Comparison of ENCODE assay signal across 20 cellular contexts in genomic region chr5:110884005-110884404, GRCh38.
"Had no signal": no experiment of that assay in that cellular context is flagged by ENCODE, and none has a peak within 500 bp of the region (broad histone marks: within the 10 kb centered on the region; RNA-seq: fewer than 3 reads in every experiment).

No MANE protein-coding gene starts in this region.

- H3K36me3 ChIP-seq: esophagus squamous epithelium, pancreas, thyroid gland had no signal

- H3K4me1 ChIP-seq: pancreas, thyroid gland had no signal

- H3K4me3 ChIP-seq: coronary artery, esophagus squamous epithelium, mucosa of descending colon, pancreas, thyroid gland had no signal

- ATAC-seq: activated naive CD8-positive, alpha-beta T cell treated with anti-CD3 and anti-CD28 coated beads, Interleukin-2, amount 50 U/mL, for 24 hours; activated T-helper 17 cell treated with anti-CD3 and anti-CD28 coated beads, Interleukin-2, amount 50 U/mL, for 72 hours; left lobe of liver; mucosa of descending colon; naive thymus-derived CD4-positive, alpha-beta T cell; pancreas; stimulated activated naive B cell treated with anti-CD40 and anti-IgM and Interleukin-4, amounts not matched to agents 10 μg/mL and 1 μg/mL and 100 μg/mL, for 72 hours had no signal

- H3K4me3 Mint-ChIP-seq: activated naive CD8-positive, alpha-beta T cell treated with anti-CD3 and anti-CD28 coated beads, Interleukin-2, amount 50 U/mL, for 24 hours; activated T-helper 17 cell treated with anti-CD3 and anti-CD28 coated beads, Interleukin-2, amount 50 U/mL, for 72 hours; memory B cell; naive thymus-derived CD4-positive, alpha-beta T cell; stimulated activated naive B cell treated with anti-CD40 and anti-IgM and Interleukin-4, amounts not matched to agents 10 μg/mL and 1 μg/mL and 100 μg/mL, for 72 hours had no signal

- DNase-seq: activated CD4-positive, alpha-beta T cell treated with anti-CD3 and anti-CD28 coated beads for 1 hour; activated CD4-positive, alpha-beta T cell treated with anti-CD3 and anti-CD28 coated beads, Interleukin-2, amount 50 U/mL, for 4 hours; activated naive CD4-positive, alpha-beta T cell treated with Interleukin-2 at 50 U/mL for 16 hours; activated naive CD8-positive, alpha-beta T cell treated with anti-CD3 and anti-CD28 coated beads, Interleukin-2, amount 50 U/mL, for 24 hours; central memory CD4-positive, alpha-beta T cell; effector CD4-positive, alpha-beta T cell; esophagus squamous epithelium; islet precursor cell; mucosa of descending colon; naive thymus-derived CD4-positive, alpha-beta T cell; pancreas; stimulated activated CD4-positive, alpha-beta T cell treated with anti-CD3 and anti-CD28 coated beads, Interleukin-2, amount 100 ng/mL, for 48 hours; stimulated activated naive B cell treated with anti-CD40 and anti-IgM and Interleukin-4, amounts not matched to agents 10 μg/mL and 1 μg/mL and 100 μg/mL, for 72 hours; T1000; thyroid gland had no signal

- H3K36me3 Mint-ChIP-seq: memory B cell; naive thymus-derived CD4-positive, alpha-beta T cell; stimulated activated naive B cell treated with anti-CD40 and anti-IgM and Interleukin-4, amounts not matched to agents 10 μg/mL and 1 μg/mL and 100 μg/mL, for 72 hours had no signal

- H3K27me3 Mint-ChIP-seq: activated naive CD8-positive, alpha-beta T cell treated with anti-CD3 and anti-CD28 coated beads, Interleukin-2, amount 50 U/mL, for 24 hours; activated T-helper 17 cell treated with anti-CD3 and anti-CD28 coated beads, Interleukin-2, amount 50 U/mL, for 72 hours; memory B cell; stimulated activated naive B cell treated with anti-CD40 and anti-IgM and Interleukin-4, amounts not matched to agents 10 μg/mL and 1 μg/mL and 100 μg/mL, for 72 hours had no signal

- H3K4me1 Mint-ChIP-seq: activated naive CD8-positive, alpha-beta T cell treated with anti-CD3 and anti-CD28 coated beads, Interleukin-2, amount 50 U/mL, for 24 hours; activated T-helper 17 cell treated with anti-CD3 and anti-CD28 coated beads, Interleukin-2, amount 50 U/mL, for 72 hours; memory B cell; naive thymus-derived CD4-positive, alpha-beta T cell; stimulated activated naive B cell treated with anti-CD40 and anti-IgM and Interleukin-4, amounts not matched to agents 10 μg/mL and 1 μg/mL and 100 μg/mL, for 72 hours had no signal

- H3K9me3 Mint-ChIP-seq: activated naive CD8-positive, alpha-beta T cell treated with anti-CD3 and anti-CD28 coated beads, Interleukin-2, amount 50 U/mL, for 24 hours; activated T-helper 17 cell treated with anti-CD3 and anti-CD28 coated beads, Interleukin-2, amount 50 U/mL, for 72 hours; memory B cell had no signal

- H3K27ac Mint-ChIP-seq: activated naive CD8-positive, alpha-beta T cell treated with anti-CD3 and anti-CD28 coated beads, Interleukin-2, amount 50 U/mL, for 24 hours; activated T-helper 17 cell treated with anti-CD3 and anti-CD28 coated beads, Interleukin-2, amount 50 U/mL, for 72 hours; memory B cell; naive thymus-derived CD4-positive, alpha-beta T cell; stimulated activated naive B cell treated with anti-CD40 and anti-IgM and Interleukin-4, amounts not matched to agents 10 μg/mL and 1 μg/mL and 100 μg/mL, for 72 hours had no signal

- H3K27ac ChIP-seq: coronary artery, esophagus squamous epithelium, pancreas, thyroid gland had no signal

- H3K27me3 ChIP-seq: esophagus squamous epithelium, pancreas, thyroid gland had no signal

- H3K9me3 ChIP-seq: esophagus squamous epithelium, pancreas, thyroid gland had no signal

- FAIRE-seq: pancreas, urothelium cell line had no signal
